In the genomic region with DNA sequence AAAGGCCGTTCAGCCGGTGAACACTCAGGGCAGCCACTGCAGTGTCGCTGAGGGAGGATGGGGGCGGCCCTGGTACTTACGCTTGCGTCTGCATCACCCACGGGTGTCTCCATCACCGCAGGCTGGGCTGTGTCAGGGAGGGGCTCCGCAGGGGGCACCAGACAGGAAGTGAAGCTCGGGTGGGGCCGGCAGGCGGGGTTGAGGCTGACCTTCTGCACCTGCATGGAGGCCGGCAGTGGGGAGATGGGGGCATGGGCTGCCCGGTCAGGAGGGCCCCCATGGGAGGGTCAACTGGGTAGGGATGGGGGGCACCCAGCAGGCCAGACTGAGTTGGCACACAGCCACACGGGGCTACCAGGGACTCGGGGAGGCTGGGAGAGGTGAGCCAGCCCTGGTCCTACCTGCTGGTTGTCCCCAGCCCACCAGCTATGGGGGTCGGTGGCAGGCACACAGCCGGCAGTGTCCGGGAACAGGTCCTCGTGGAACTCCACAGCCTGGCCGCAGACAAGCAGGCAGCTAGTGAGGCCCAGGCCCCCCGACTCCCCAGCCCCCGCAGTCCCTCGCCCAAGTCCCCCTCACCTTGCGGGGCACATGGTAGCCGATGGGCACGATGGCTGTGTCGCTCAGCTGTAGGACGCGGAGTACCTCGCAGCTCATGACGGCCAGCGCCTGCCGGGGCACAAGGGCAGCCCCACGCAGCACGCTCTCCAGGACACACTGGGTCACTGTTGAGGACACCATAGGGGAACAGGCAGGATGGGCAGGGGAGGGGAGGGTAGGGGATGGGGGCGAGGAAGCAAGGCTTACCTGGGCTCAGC, we compare ENCODE assay signal across 1 cellular context.
TF ChIP-seq lines count a peak whose summit lies in the region.

No MANE protein-coding gene starts in this region.

TF ChIP-seq in HepG2, 621 proteins besides CTCF, POLR2A, EP300 and RAD21:
- TF ChIP-seq PCBP1 (IDR thresholded peaks at IDR 0.05; ENCODE audit: borderline replicate concordance, low read depth, low read length) (0 out of 2 replicates have a peak, but pooled peaks have one; percentile 38), MAFG (CRISPR knock-in tag; IDR thresholded peaks at IDR 0.05) (no peak)
